In genomic region chr19:31783592-31783991, GRCh38 we compare ENCODE assay signal across 25 cellular contexts.
"Had no signal": no experiment of that assay in that cellular context is flagged by ENCODE, and none has a peak within 500 bp of the region (broad histone marks: within the 10 kb centered on the region; RNA-seq: fewer than 3 reads in every experiment).

No MANE protein-coding gene starts in this region.

- H3K27ac Mint-ChIP-seq: activated B cell treated with CpG ODN at 0.5 μM for 24 hours; activated CD8-positive, alpha-beta memory T cell treated with anti-CD3 and anti-CD28 coated beads, Interleukin-2, amount 10 ng/mL, durations not matched to agents 7 days and 5 days; activated CD8-positive, alpha-beta T cell treated with anti-CD3 and anti-CD28 coated beads, Interleukin-2, amount 10 ng/mL, durations not matched to agents 7 days and 5 days; activated naive CD4-positive, alpha-beta T cell treated with anti-CD3 and anti-CD28 coated beads, Interleukin-2, amount 50 U/mL, for 24 hours; activated naive CD8-positive, alpha-beta T cell treated with anti-CD3 and anti-CD28 coated beads, Interleukin-2, amount 50 U/mL, for 24 hours; activated T-helper 2 cell treated with anti-CD3 and anti-CD28 coated beads, Interferon-gamma antibody, Interleukin-2, Interleukin-4, amounts not matched to agents 10 μg/mL and 5 μg/mL and 100 μg/mL, durations not matched to agents 14 hours and 24 hours and 36 hours; effector memory CD8-positive, alpha-beta T cell; mesothelial cell of epicardium; naive B cell; T-helper 17 cell had no signal

- H3K9me3 Mint-ChIP-seq: activated T-helper 2 cell treated with anti-CD3 and anti-CD28 coated beads, Interferon-gamma antibody, Interleukin-2, Interleukin-4, amounts not matched to agents 10 μg/mL and 5 μg/mL and 100 μg/mL, durations not matched to agents 14 hours and 24 hours and 36 hours; effector memory CD8-positive, alpha-beta T cell had no signal

- ATAC-seq: activated CD8-positive, alpha-beta memory T cell treated with anti-CD3 and anti-CD28 coated beads, Interleukin-2, amount 10 ng/mL, durations not matched to agents 7 days and 5 days; activated CD8-positive, alpha-beta T cell treated with anti-CD3 and anti-CD28 coated beads, Interleukin-2, amount 10 ng/mL, durations not matched to agents 7 days and 5 days; activated naive CD8-positive, alpha-beta T cell treated with anti-CD3 and anti-CD28 coated beads, Interleukin-2, amount 50 U/mL, for 24 hours; effector memory CD8-positive, alpha-beta T cell; gastrocnemius medialis; left cardiac atrium; psoas muscle; T-helper 17 cell had no signal

- DNase-seq: activated B cell treated with CpG ODN at 0.5 μM for 24 hours; activated CD4-positive, alpha-beta T cell treated with anti-CD3 and anti-CD28 coated beads, Interleukin-2, amount 50 U/mL, for 1 hour; activated CD8-positive, alpha-beta memory T cell treated with anti-CD3 and anti-CD28 coated beads, Interleukin-2, amount 10 ng/mL, durations not matched to agents 7 days and 5 days; activated CD8-positive, alpha-beta T cell treated with anti-CD3 and anti-CD28 coated beads, Interleukin-2, amount 10 ng/mL, durations not matched to agents 7 days and 5 days; activated naive CD8-positive, alpha-beta T cell treated with anti-CD3 and anti-CD28 coated beads, Interleukin-2, amount 50 U/mL, for 24 hours; activated T-cell treated with anti-CD3 and anti-CD28 coated beads, Interleukin-2, amount 50 U/mL, for 48 hours; caudate nucleus; cortex of kidney; effector memory CD8-positive, alpha-beta T cell; erythroblast; gastrocnemius medialis; islet precursor cell; left cardiac atrium; naive B cell; occipital lobe; psoas muscle; spleen; stimulated activated naive CD4-positive, alpha-beta T cell; T-helper 17 cell; T1000; testis; transverse colon had no signal

- H3K4me1 Mint-ChIP-seq: activated B cell treated with CpG ODN at 0.5 μM for 24 hours; activated CD8-positive, alpha-beta memory T cell treated with anti-CD3 and anti-CD28 coated beads, Interleukin-2, amount 10 ng/mL, durations not matched to agents 7 days and 5 days; activated naive CD4-positive, alpha-beta T cell treated with anti-CD3 and anti-CD28 coated beads, Interleukin-2, amount 50 U/mL, for 24 hours; activated naive CD8-positive, alpha-beta T cell treated with anti-CD3 and anti-CD28 coated beads, Interleukin-2, amount 50 U/mL, for 24 hours; naive B cell; T-helper 17 cell had no signal

- H3K4me3 Mint-ChIP-seq: activated B cell treated with CpG ODN at 0.5 μM for 24 hours; activated CD8-positive, alpha-beta memory T cell treated with anti-CD3 and anti-CD28 coated beads, Interleukin-2, amount 10 ng/mL, durations not matched to agents 7 days and 5 days; activated CD8-positive, alpha-beta T cell treated with anti-CD3 and anti-CD28 coated beads, Interleukin-2, amount 10 ng/mL, durations not matched to agents 7 days and 5 days; activated naive CD4-positive, alpha-beta T cell treated with anti-CD3 and anti-CD28 coated beads, Interleukin-2, amount 50 U/mL, for 24 hours; activated naive CD8-positive, alpha-beta T cell treated with anti-CD3 and anti-CD28 coated beads, Interleukin-2, amount 50 U/mL, for 24 hours; effector memory CD8-positive, alpha-beta T cell; mesothelial cell of epicardium; naive B cell; T-helper 17 cell had no signal

- H3K27me3 Mint-ChIP-seq: activated B cell treated with CpG ODN at 0.5 μM for 24 hours; activated CD8-positive, alpha-beta memory T cell treated with anti-CD3 and anti-CD28 coated beads, Interleukin-2, amount 10 ng/mL, durations not matched to agents 7 days and 5 days; activated naive CD8-positive, alpha-beta T cell treated with anti-CD3 and anti-CD28 coated beads, Interleukin-2, amount 50 U/mL, for 24 hours; naive B cell; T-helper 17 cell had no signal

- H3K36me3 Mint-ChIP-seq: activated CD8-positive, alpha-beta memory T cell treated with anti-CD3 and anti-CD28 coated beads, Interleukin-2, amount 10 ng/mL, durations not matched to agents 7 days and 5 days; activated naive CD4-positive, alpha-beta T cell treated with anti-CD3 and anti-CD28 coated beads, Interleukin-2, amount 50 U/mL, for 24 hours; naive B cell had no signal
